In genomic region chr12:111386891-111387290, GRCh38 we compare ENCODE assay signal across 19 cellular contexts. TPM values are rescaled to one million over a fixed set of nuclear protein-coding genes. Genes with fewer than 3 reads are reported as not detected.
DNase-seq lines count a peak whose midpoint lies in the region; ATAC-seq, FAIRE-seq and TF ChIP-seq lines count a peak whose summit lies in the region.
"Had no signal": no experiment of that assay in that cellular context is flagged by ENCODE, and none has a peak within 500 bp of the region (broad histone marks: within the 10 kb centered on the region; RNA-seq: fewer than 3 reads in every experiment).

No MANE protein-coding gene starts in this region.

- no peaks in the 10 kb centered on the region for H3K36me3 ChIP-seq in BLaER1 treated with 17β-estradiol and CSF1 and Interleukin-3, amounts not matched to agents 10 nM and 100 nM
- no peaks in the 10 kb centered on the region for H3K36me3 ChIP-seq in K562 (ENCODE audit: control insufficient read depth, insufficient read depth, low read length)
- no peaks in the 10 kb centered on the region for H3K36me3 ChIP-seq in keratinocyte (ENCODE audit: control insufficient read depth in 2 of 2, extremely low read depth in 1 of 2, insufficient read depth in 2 of 2, low read length in 2 of 2)
- H3K36me3 ChIP-seq in psoas muscle (ENCODE audit: insufficient read depth in 1 of 2, low read depth in 1 of 2): no peaks in the 10 kb centered on the region
- H3K36me3 ChIP-seq: SJSA1 had no signal

- H2AFZ ChIP-seq in K562 (ENCODE audit: low read depth, low read length): no peak overlapping the region
- no peak overlapping the region for H2AFZ ChIP-seq in keratinocyte (ENCODE audit: control insufficient read depth, low read length)
- H2AFZ ChIP-seq: GM23338 had no signal

- DNase-seq in LHCN-M2 (ENCODE audit: low read depth) (peak; percentile 52), K562 (ENCODE audit: extremely low read depth in 1 of 4, low spot score in 3 of 4) (no peak), keratinocyte (ENCODE audit: low read depth, low spot score) (no peak), HT-29 (ENCODE audit: low spot score) (no peak), osteocyte (ENCODE audit: extremely low spot score, unreplicated experiment) (no peak), psoas muscle (no peak)
- DNase-seq: Caco-2; DMS53; NCI-H1092; NCI-H187; NCI-H2171 treated with DMSO at 0.1 percent for 48 hours; NCI-H510A treated with DMSO at 0.1 percent for 48 hours; NK-92 treated with Interleukin-12 subunit alpha and Interleukin-12 subunit beta, amount 100 ng/mL, for 24 hours had no signal

- no TSS peak for BruUV-seq in K562 (replicated peaks; lab: Mats Ljungman, UMichigan)

- no peaks in the 10 kb centered on the region for H3K9me1 ChIP-seq in K562 (ENCODE audit: control insufficient read depth, insufficient read depth, low read length)
- no peaks in the 10 kb centered on the region for H3K9me1 ChIP-seq in keratinocyte (ENCODE audit: control insufficient read depth, extremely low read depth, insufficient read depth, low read length)

- peak overlapping the region in 9 of 11 experiments; percentile 14 to 78 (median 70); a peak in 12 of 22 replicates for H3K4me2 ChIP-seq in BLaER1 treated with 17β-estradiol and CSF1 and Interleukin-3, amounts not matched to agents 10 nM and 100 nM
- H3K4me2 ChIP-seq in K562 (ENCODE audit: insufficient read depth, low read length) (no peak overlapping the region), keratinocyte (ENCODE audit: control insufficient read depth, extremely low read depth, insufficient read depth, low read depth, low read length) (no peak overlapping the region)
- H3K4me2 ChIP-seq: A549, GM23338 had no signal

- POLR2A ChIA-PET in K562 (lab: Yijun Ruan, JAX): no interaction called here

- H3K4me1 ChIP-seq in BLaER1 treated with 17β-estradiol and CSF1 and Interleukin-3, amounts not matched to agents 10 nM and 100 nM: peaks cover 24 to 50% (median 41%) of the 10 kb centered on the region in 10 experiments
- H3K4me1 ChIP-seq in K562 (replicated peaks in 1 of 2; ENCODE audit: control insufficient read depth in 2 of 2, insufficient read depth in 2 of 2, low read length in 2 of 2) (peaks cover 0 to 6% of the 10 kb centered on the region in 2 experiments; a peak in 3 of 5 replicates), keratinocyte (ENCODE audit: control insufficient read depth, extremely low read depth, insufficient read depth, low read length) (no peaks in the 10 kb centered on the region), psoas muscle (no peaks in the 10 kb centered on the region)
- H3K4me1 ChIP-seq: A549, Caco-2, SJSA1 had no signal

- H3K4me1 Mint-ChIP-seq in osteocyte (ENCODE audit: unreplicated experiment): no peaks in the 10 kb centered on the region
- H3K4me1 Mint-ChIP-seq: GM23338 had no signal

- FAIRE-seq in K562 (lab: Jason Lieb, UNC): no peak
- peak; percentile 49 for FAIRE-seq in keratinocyte (lab: Jason Lieb, UNC)
- FAIRE-seq: A549, GM12878 had no signal

- 2% methylated on average over 3 of the region's 3 CpGs for WGBS in K562 (ENCODE audit: insufficient coverage, low coverage, missing lambda C conversion rate)
- WGBS in psoas muscle, 3 donors: 18 to 23% (median 21%) methylated on average over 3 of the region's 3 CpGs

- H3K4me3 Mint-ChIP-seq in osteocyte (ENCODE audit: unreplicated experiment): no peak overlapping the region
- H3K4me3 Mint-ChIP-seq: GM23338 had no signal

- no peak overlapping the region for H3K9ac ChIP-seq in BLaER1 treated with 17β-estradiol and CSF1 and Interleukin-3, amounts not matched to agents 10 nM and 100 nM
- H3K9ac ChIP-seq in K562 (ENCODE audit: insufficient read depth in 1 of 2, low read depth in 2 of 2, low read length in 2 of 2): no peak overlapping the region
- H3K9ac ChIP-seq in keratinocyte (ENCODE audit: control insufficient read depth, extremely low read depth, insufficient read depth, low read length): no peak overlapping the region

- dilution Hi-C loops in keratinocyte (cut with MboI; ENCODE audit: extremely low pct_ligation_motif_present, low sequenced_read_pairs): no loop called here

- H3K9me3 ChIP-seq in BLaER1 treated with 17β-estradiol and CSF1 and Interleukin-3, amounts not matched to agents 10 nM and 100 nM (replicated peaks in 1 of 11): no peaks in the 10 kb centered on the region
- no peaks in the 10 kb centered on the region for H3K9me3 ChIP-seq in K562 (replicated peaks; ENCODE audit: control insufficient read depth, insufficient read depth, low read depth, low read length)
- no peaks in the 10 kb centered on the region for H3K9me3 ChIP-seq in keratinocyte (ENCODE audit: control insufficient read depth, low read depth, low read length)
- no peaks in the 10 kb centered on the region for H3K9me3 ChIP-seq in psoas muscle
- H3K9me3 ChIP-seq: A549, Caco-2, SJSA1 had no signal

- no peak for TF ChIP-seq RAD21 in K562 (CRISPR knock-in tag; conservative IDR thresholded peaks at IDR 0.05 in 1 of 2, IDR thresholded peaks at IDR 0.05 in 1 of 2)

- CTCF ChIA-PET in K562 (lab: Yijun Ruan, JAX; ENCODE audit: low intra/inter-chr PET ratio): no interaction called here

- H3K9me3 Mint-ChIP-seq in osteocyte (ENCODE audit: unreplicated experiment): no peaks in the 10 kb centered on the region
- H3K9me3 Mint-ChIP-seq: GM23338 had no signal

- no peak for TF ChIP-seq EP300 in K562 (IDR thresholded peaks at IDR 0.05; ENCODE audit: low read length)

- no peaks in the 10 kb centered on the region for H3K79me2 ChIP-seq in K562 (ENCODE audit: control insufficient read depth, insufficient read depth, low read length)
- no peaks in the 10 kb centered on the region for H3K79me2 ChIP-seq in keratinocyte (ENCODE audit: control insufficient read depth, insufficient read depth, low read length)

- no peak overlapping the region for H3K27ac ChIP-seq in BLaER1 treated with 17β-estradiol and CSF1 and Interleukin-3, amounts not matched to agents 10 nM and 100 nM
- no peak overlapping the region for H3K27ac ChIP-seq in K562 (ENCODE audit: extremely low read depth, low read depth, low read length)
- no peak overlapping the region for H3K27ac ChIP-seq in keratinocyte (ENCODE audit: control insufficient read depth, insufficient read depth, low read length)
- no peak overlapping the region for H3K27ac ChIP-seq in psoas muscle
- H3K27ac ChIP-seq: A549, RWPE1, SJSA1 had no signal

- ATAC-seq in K562: no peak
- no peak for ATAC-seq in psoas muscle
- ATAC-seq: A549, GM12878, GM23338 had no signal

- in situ Hi-C loops in K562 (cut with MboI): no loop called here

- H3K27me3 ChIP-seq in BLaER1 treated with 17β-estradiol and CSF1 and Interleukin-3, amounts not matched to agents 10 nM and 100 nM: no peaks in the 10 kb centered on the region
- peaks cover 14 to 22% of the 10 kb centered on the region in 2 experiments for H3K27me3 ChIP-seq in K562 (ENCODE audit: control insufficient read depth in 2 of 2, insufficient read depth in 2 of 2, low read length in 2 of 2)
- H3K27me3 ChIP-seq in keratinocyte (ENCODE audit: control insufficient read depth, extremely low read depth, insufficient read depth, low read length): no peaks in the 10 kb centered on the region
- no peaks in the 10 kb centered on the region for H3K27me3 ChIP-seq in psoas muscle (ENCODE audit: insufficient read depth in 3 of 3, low read length in 2 of 3)
- H3K27me3 ChIP-seq: SJSA1 had no signal

- peaks cover 22% of the 10 kb centered on the region for H3K27me3 Mint-ChIP-seq in osteocyte (ENCODE audit: unreplicated experiment)

- H3K27ac Mint-ChIP-seq in osteocyte (ENCODE audit: unreplicated experiment): no peak overlapping the region
- H3K27ac Mint-ChIP-seq: GM23338 had no signal

- peaks cover 0 to 7% (median 0%) of the 10 kb centered on the region in 11 experiments; a peak in 1 of 22 replicates for H4K20me1 ChIP-seq in BLaER1 treated with 17β-estradiol and CSF1 and Interleukin-3, amounts not matched to agents 10 nM and 100 nM
- H4K20me1 ChIP-seq in K562 (replicated peaks; ENCODE audit: control insufficient read depth, insufficient read depth, low read length) (no peaks in the 10 kb centered on the region), keratinocyte (ENCODE audit: control insufficient read depth, extremely low read depth, insufficient read depth, low read length) (no peaks in the 10 kb centered on the region)

- H3K4me3 ChIP-seq in BLaER1 treated with 17β-estradiol and CSF1 and Interleukin-3, amounts not matched to agents 10 nM and 100 nM: no peak overlapping the region
- H3K4me3 ChIP-seq in K562 (no peak overlapping the region), keratinocyte (ENCODE audit: control insufficient read depth in 2 of 3, extremely low read depth in 1 of 3, insufficient read depth in 2 of 3, low read depth in 1 of 3, low read length in 3 of 3) (no peak overlapping the region), psoas muscle (no peak overlapping the region)
- H3K4me3 ChIP-seq: A549, GM12878, GM23338, SJSA1 had no signal

- TF ChIP-seq POLR2A in K562 (conservative IDR thresholded peaks at IDR 0.05): no peak

- no peaks in the 10 kb centered on the region for H3K36me3 Mint-ChIP-seq in osteocyte (ENCODE audit: unreplicated experiment)

- intact Hi-C loops in K562 (cut with micrococcal nuclease): no loop called here
- intact Hi-C loops in psoas muscle (cut with DNase I): no loop called here

- no peak for TF ChIP-seq CTCF in K562 (IDR thresholded peaks at IDR 0.05 in 2 of 3, conservative IDR thresholded peaks at IDR 0.05 in 1 of 3; ENCODE audit: insufficient read depth in 2 of 3, low read depth in 1 of 3, low read length in 3 of 3)
- TF ChIP-seq CTCF in keratinocyte (optimal IDR thresholded peaks at IDR 0.05 in 1 of 3, IDR thresholded peaks at IDR 0.05 in 1 of 3, conservative IDR thresholded peaks at IDR 0.05 in 1 of 3; ENCODE audit: extremely low read depth in 1 of 3, insufficient read depth in 2 of 3, low read length in 3 of 3): no peak
- TF ChIP-seq CTCF in osteocyte (IDR thresholded peaks at IDR 0.05): no peak
- TF ChIP-seq CTCF in psoas muscle (IDR thresholded peaks at IDR 0.05): no peak

RNA-seq across cellular contexts. Expression of gene PHETA1, which starts 18.0 kb away (rescaled TPM):
- total RNA-seq in LHCN-M2 (2014; rRNA removed): 14.5 and 19.7 TPM in 2 replicates
- 8.5 TPM for polyA plus RNA-seq in LHCN-M2 (2012)
- 4.2 and 14.8 TPM in 2 replicates for total RNA-seq in K562 (2011; cell fraction: chromatin; rRNA removed; ENCODE audit: low replicate concordance)
- 14.1 and 15.7 TPM in 2 replicates for total RNA-seq in K562 (2011; cell fraction: nucleolus; rRNA removed)
- total RNA-seq in K562 (2011; cell fraction: nucleoplasm; rRNA removed): 6.2 and 8.2 TPM in 2 replicates
- 6.2 and 8.0 TPM in 2 replicates for total RNA-seq in K562 (2014; rRNA removed)
- total RNA-seq in K562 (2014; rRNA removed; fragmentation: Illumina TruSeq; extraction: Trizol): 1.3 and 1.5 TPM in 2 replicates
- total RNA-seq in K562 (2015; rRNA removed; fragmentation: Illumina TruSeq; extraction: Trizol): 3.0 and 3.5 TPM in 2 replicates
- total RNA-seq in K562 (2021): 8.9 and 12.4 TPM in 2 replicates
- 2.2 and 2.5 TPM in 2 replicates for polyA plus RNA-seq in K562 (2011; rRNA removed)
- polyA plus RNA-seq in K562 (2011; cell fraction: cytosol; rRNA removed): 2.8 and 8.2 TPM in 2 replicates
- 6.7 and 12.1 TPM in 2 replicates for polyA plus RNA-seq in K562 (2011; cell fraction: nucleus; rRNA removed)
- 6.0 and 7.5 TPM in 2 replicates for polyA plus RNA-seq in K562 (2012)
- 3.4 and 5.7 TPM in 2 replicates for polyA plus RNA-seq in K562 (2014; fragmentation: Illumina TruSeq; extraction: Trizol)
- polyA plus RNA-seq in K562 (2014; fragmentation: Nextera tagmentation; extraction: Ambion mirVana): under 1 TPM; 0.03 to 0.17 TPM
- polyA plus RNA-seq in K562 (2014; rRNA removed): 6.9 and 7.2 TPM in 2 replicates
- 0.84 and 1.5 TPM in 2 replicates for polyA minus RNA-seq in K562 (2011; rRNA and poly(A)+ RNA removed)
- 2.2 and 4.1 TPM in 2 replicates for polyA minus RNA-seq in K562 (2011; cell fraction: cytosol; rRNA and poly(A)+ RNA removed)
- polyA minus RNA-seq in K562 (2011; cell fraction: nucleus; rRNA and poly(A)+ RNA removed): 3.6 and 4.3 TPM in 2 replicates
- 1.7 to 3.9 TPM (median 3.3 TPM) in 3 replicates for polyA plus RNA-seq in keratinocyte
- polyA plus RNA-seq in keratinocyte (2011; ENCODE audit: low read depth): 1.5 TPM
- polyA plus RNA-seq in keratinocyte (2011; cell fraction: cytosol; rRNA removed): 2.2 and 5.5 TPM in 2 replicates
- 4.0 and 7.5 TPM in 2 replicates for polyA plus RNA-seq in keratinocyte (2011; cell fraction: nucleus; rRNA removed)
- 5.4 and 10.2 TPM in 2 replicates for polyA plus RNA-seq in keratinocyte (2012; ENCODE audit: low replicate concordance)
- 1.6 to 3.0 TPM (median 2.3 TPM) in 3 replicates for polyA minus RNA-seq in keratinocyte
- 6.1 TPM for polyA minus RNA-seq in keratinocyte (2011; cell fraction: cytosol; rRNA and poly(A)+ RNA removed)
- 4.1 and 5.8 TPM in 2 replicates for polyA minus RNA-seq in keratinocyte (2011; cell fraction: nucleus; rRNA and poly(A)+ RNA removed)
- total RNA-seq in HT-29 (2014; rRNA removed; shearing (Covaris generic)): 9.3 and 9.9 TPM in 2 replicates
- 13.6 and 14.6 TPM in 2 replicates for total RNA-seq in osteocyte
- 1 to 10 TPM; 5.3 to 7.0 (median 6.1) TPM for total RNA-seq in psoas muscle
- polyA plus RNA-seq in psoas muscle: 10 to 100 TPM in 1 of 3 donors, 1 to 10 TPM in 2; 7.6 to 19.9 (median 8.2) TPM

RNA-seq across cellular contexts. Expression of gene SH2B3, which starts 18.8 kb away (rescaled TPM):
- total RNA-seq in LHCN-M2 (2014; rRNA removed): 120 and 124 TPM in 2 replicates
- polyA plus RNA-seq in LHCN-M2 (2012): 25.1 TPM
- 50.2 and 69.6 TPM in 2 replicates for total RNA-seq in K562 (2011; cell fraction: chromatin; rRNA removed; ENCODE audit: low replicate concordance)
- total RNA-seq in K562 (2011; cell fraction: nucleolus; rRNA removed): 38.4 and 40.4 TPM in 2 replicates
- 52.1 and 86.9 TPM in 2 replicates for total RNA-seq in K562 (2011; cell fraction: nucleoplasm; rRNA removed)
- total RNA-seq in K562 (2014; rRNA removed): 46.7 and 52.0 TPM in 2 replicates
- total RNA-seq in K562 (2014; rRNA removed; fragmentation: Illumina TruSeq; extraction: Trizol): 37.4 and 46.7 TPM in 2 replicates
- 22.9 and 23.4 TPM in 2 replicates for total RNA-seq in K562 (2015; rRNA removed; fragmentation: Illumina TruSeq; extraction: Trizol)
- total RNA-seq in K562 (2021): 63.8 and 75.3 TPM in 2 replicates
- 28.2 and 32.5 TPM in 2 replicates for polyA plus RNA-seq in K562 (2011; rRNA removed)
- 33.3 and 57.9 TPM in 2 replicates for polyA plus RNA-seq in K562 (2011; cell fraction: cytosol; rRNA removed)
- 25.5 and 39.5 TPM in 2 replicates for polyA plus RNA-seq in K562 (2011; cell fraction: nucleus; rRNA removed)
- 29.2 and 33.2 TPM in 2 replicates for polyA plus RNA-seq in K562 (2012)
- polyA plus RNA-seq in K562 (2014; fragmentation: Illumina TruSeq; extraction: Trizol): 59.9 and 64.4 TPM in 2 replicates
- polyA plus RNA-seq in K562 (2014; fragmentation: Nextera tagmentation; extraction: Ambion mirVana): 10 to 100 TPM; 10.8 to 14.3 TPM
- polyA plus RNA-seq in K562 (2014; rRNA removed): 38.6 and 41.3 TPM in 2 replicates
- polyA minus RNA-seq in K562 (2011; rRNA and poly(A)+ RNA removed): 22.2 and 28.8 TPM in 2 replicates
- 40.8 and 46.0 TPM in 2 replicates for polyA minus RNA-seq in K562 (2011; cell fraction: cytosol; rRNA and poly(A)+ RNA removed)
- 10.2 and 14.4 TPM in 2 replicates for polyA minus RNA-seq in K562 (2011; cell fraction: nucleus; rRNA and poly(A)+ RNA removed)
- polyA plus RNA-seq in keratinocyte: 4.2 to 11.3 TPM (median 7.7 TPM) in 3 replicates
- 0.30 TPM for polyA plus RNA-seq in keratinocyte (2011; ENCODE audit: low read depth)
- polyA plus RNA-seq in keratinocyte (2011; cell fraction: cytosol; rRNA removed): 7.7 and 8.1 TPM in 2 replicates
- polyA plus RNA-seq in keratinocyte (2011; cell fraction: nucleus; rRNA removed): 7.7 and 8.3 TPM in 2 replicates
- 0.87 and 7.8 TPM in 2 replicates for polyA plus RNA-seq in keratinocyte (2012; ENCODE audit: low replicate concordance)
- polyA minus RNA-seq in keratinocyte: 4.7 to 21.2 TPM (median 7.5 TPM) in 3 replicates
- polyA minus RNA-seq in keratinocyte (2011; cell fraction: cytosol; rRNA and poly(A)+ RNA removed): 9.0 TPM
- 4.4 and 6.1 TPM in 2 replicates for polyA minus RNA-seq in keratinocyte (2011; cell fraction: nucleus; rRNA and poly(A)+ RNA removed)
- total RNA-seq in HT-29 (2014; rRNA removed; shearing (Covaris generic)): 1.7 and 2.4 TPM in 2 replicates
- total RNA-seq in osteocyte: 36.4 and 37.4 TPM in 2 replicates
- total RNA-seq in psoas muscle: 10 to 100 TPM; 10.5 to 25.0 (median 13.2) TPM
- 10 to 100 TPM in 1 of 3 donors, 1 to 10 TPM in 2; 4.4 to 22.0 (median 6.4) TPM for polyA plus RNA-seq in psoas muscle

Comparison
In these comparisons a context has a peak if more than half of its experiments do, and no peak if none do; other contexts are left out.
1. H3K4me2 ChIP-seq: peak in BLaER1 treated with 17β-estradiol and CSF1 and Interleukin-3, amounts not matched to agents 10 nM and 100 nM (9 of 11); none in K562 (single experiment) and keratinocyte (single experiment).